ENCODE assay signal across 10 cellular contexts in the genomic region with DNA sequence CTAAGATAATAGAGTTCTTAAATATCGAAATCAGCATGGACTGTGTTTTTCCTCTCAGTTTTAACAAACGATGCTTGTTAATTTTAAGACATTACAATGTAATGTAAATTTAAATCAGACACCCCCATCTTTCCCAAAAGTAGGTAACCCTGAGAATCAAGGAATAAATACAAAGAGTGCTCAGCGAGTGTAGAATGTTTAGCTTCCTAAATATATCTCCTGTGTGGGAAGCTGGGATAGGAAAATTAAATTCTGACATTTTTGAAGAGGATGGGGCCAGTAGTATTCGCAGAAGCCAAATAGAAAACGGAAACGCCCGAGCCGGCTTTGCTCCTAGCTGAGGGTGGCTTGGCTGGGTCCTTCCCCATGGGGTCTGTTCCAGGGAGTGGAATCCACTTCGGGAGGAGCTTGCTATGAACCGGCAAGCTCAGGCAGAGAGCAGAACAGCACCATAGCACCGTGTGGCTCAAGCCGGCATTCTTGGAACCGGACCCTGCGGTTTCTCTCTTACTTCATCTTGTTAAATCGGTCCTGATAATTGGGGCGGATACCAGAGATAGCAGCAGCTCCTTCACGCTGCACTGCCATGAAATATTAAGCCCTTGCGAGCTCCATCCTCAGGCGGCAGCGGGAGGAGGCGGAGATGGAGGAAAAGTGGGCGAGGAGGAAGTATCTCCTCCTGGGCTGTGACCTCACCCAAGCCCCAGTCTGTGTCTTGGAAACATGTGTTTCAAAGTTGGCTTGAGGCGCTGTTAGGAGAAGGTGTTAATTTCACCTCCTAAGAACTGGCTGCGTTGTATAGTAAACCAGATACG. TPM values are rescaled to one million over a fixed set of nuclear protein-coding genes. Genes with fewer than 3 reads are reported as not detected.
DNase-seq lines count a peak whose midpoint lies in the region; ATAC-seq, FAIRE-seq and TF ChIP-seq lines count a peak whose summit lies in the region.
"Had no signal": no experiment of that assay in that cellular context is flagged by ENCODE, and none has a peak within 500 bp of the region (broad histone marks: within the 10 kb centered on the region; RNA-seq: fewer than 3 reads in every experiment).

No MANE protein-coding gene starts in this region.

- peak overlapping the region; percentile 53 for H3K9ac ChIP-seq in IMR-90 (ENCODE audit: low read depth, low read length)
- H3K9ac ChIP-seq in duodenal mucosa (ENCODE audit: low read depth in 1 of 2, low read length in 2 of 2), result peak overlapping the region in 1 of 2 donors; percentile 6
- no peak overlapping the region for H3K9ac ChIP-seq in HepG2 (ENCODE audit: insufficient read depth, low read depth, low read length)

- H4K91ac ChIP-seq in IMR-90 (ENCODE audit: insufficient read depth, low read depth, low read length), result peak overlapping the region; percentile 36

- intact Hi-C loops in IMR-90 (cut with micrococcal nuclease) (no loop called here), HepG2 (cut with micrococcal nuclease; ENCODE audit: unreplicated experiment) (no loop called here)

- TF ChIP-seq CTCF in IMR-90 (conservative IDR thresholded peaks at IDR 0.05; ENCODE audit: low read depth, low read length), result no peak
- no peak for TF ChIP-seq CTCF in HepG2 (CRISPR knock-in tag; IDR thresholded peaks at IDR 0.05)
- TF ChIP-seq CTCF in suprapubic skin (IDR thresholded peaks at IDR 0.05), result no peak

- CTCF ChIA-PET in IMR-90 (lab: Yijun Ruan, JAX), result interaction anchor here (0.8 to 1.2 kb wide), 2 partner anchors 65 to 193 kb away, joined by 3 to 4 read pairs; no protein-coding TSS in a partner anchor
- CTCF ChIA-PET in HepG2 (lab: Yijun Ruan, JAX; ENCODE audit: low intra/inter-chr PET ratio, low total read pairs), result no interaction called here

- H3K4me2 ChIP-seq in IMR-90 (ENCODE audit: low read depth, low read length) (peak overlapping the region; percentile 52), HepG2 (ENCODE audit: low read depth, low read length) (peak overlapping the region; percentile 43)

- DNase-seq in IMR-90, result peak; percentile 62
- no peak for DNase-seq in HepG2 (ENCODE audit: low spot score)
- DNase-seq in suprapubic skin (ENCODE audit: low spot score in 2 of 2), result peak in 1 of 2 donors; percentile 66
- DNase-seq in NCI-H774 (lab: John Stamatoyannopoulos, UW), result no peak
- DNase-seq in NCI-H1694 (lab: John Stamatoyannopoulos, UW), result no peak
- DNase-seq: activated effector memory CD4-positive, alpha-beta T cell treated with anti-CD3 and anti-CD28 coated beads, Interleukin-2, amount 50 U/mL, for 16 hours; NCI-H1436 treated with DMSO at 0.1 percent for 48 hours had no signal

- POLR2A ChIA-PET in IMR-90 (lab: Charles Lee; ENCODE audit: unreplicated experiment), result no interaction called here
- POLR2A ChIA-PET in HepG2 (lab: Yijun Ruan, JAX), result no interaction called here

- peak overlapping the region; percentile 77 for H3K14ac ChIP-seq in IMR-90 (replicated peaks; ENCODE audit: low read depth, low read length)

- H2BK5ac ChIP-seq in IMR-90 (ENCODE audit: low read depth, low read length, poor library complexity, severe bottlenecking), result no peak overlapping the region

- peak overlapping the region; percentile 86 for H2AFZ ChIP-seq in IMR-90 (replicated peaks; ENCODE audit: low read length, poor library complexity)
- no peak overlapping the region for H2AFZ ChIP-seq in HepG2 (ENCODE audit: low read length)

- peak overlapping the region; percentile 92; the same call in 1 of the 3 replicates for H2BK15ac ChIP-seq in IMR-90 (ENCODE audit: low read depth, low read length)

- dilution Hi-C loops in IMR-90 (cut with HindIII; ENCODE audit: low sequenced_read_pairs, unreplicated experiment), result no loop called here

- peak overlapping the region; percentile 25; the same call in 1 of the 2 replicates for H2AK5ac ChIP-seq in IMR-90 (ENCODE audit: low read depth, low read length)

- H3K9me1 ChIP-seq in IMR-90 (ENCODE audit: insufficient read depth, low read length), result peaks cover 3% of the 10 kb centered on the region; the same call in 1 of the 2 replicates

- 0 out of 4 replicates have a peak, but pooled peaks cover 0 to 2% of the 10 kb centered on the region in 2 experiments for H3K79me1 ChIP-seq in IMR-90 (ENCODE audit: low read depth in 1 of 2, low read length in 2 of 2)

- peak overlapping the region; percentile 35 for H3K18ac ChIP-seq in IMR-90 (ENCODE audit: low read depth, low read length)

- H3K23ac ChIP-seq in IMR-90 (ENCODE audit: low read depth, low read length), result peak overlapping the region; percentile 36; the same call in 1 of the 2 replicates

- TF ChIP-seq POLR2A in IMR-90 (IDR thresholded peaks at IDR 0.05; ENCODE audit: low read depth, low read length) (no peak), HepG2 (IDR thresholded peaks at IDR 0.05; ENCODE audit: insufficient read depth in 1 of 2, low read depth in 2 of 2, low read length in 2 of 2) (no peak), suprapubic skin (IDR thresholded peaks at IDR 0.05) (no peak)

- in situ Hi-C loops in IMR-90 (cut with MboI; ENCODE audit: low sequenced_read_pairs), result no loop called here
- in situ Hi-C loops in HepG2 (cut with HindIII; ENCODE audit: extremely low pct_ligation_motif_present, low pct_unique_long_range_greater_than_20kb), result no loop called here

- H3K36me3 ChIP-seq in IMR-90 (ENCODE audit: control insufficient read depth, insufficient read depth, low read length) (no peaks in the 10 kb centered on the region), duodenal mucosa (ENCODE audit: control insufficient read depth in 1 of 2, insufficient read depth in 2 of 2, low read length in 2 of 2) (no peaks in the 10 kb centered on the region), HepG2 (replicated peaks in 1 of 2; ENCODE audit: control insufficient read depth in 1 of 2, insufficient read depth in 2 of 2, low read length in 2 of 2) (no peaks in the 10 kb centered on the region), suprapubic skin (no peaks in the 10 kb centered on the region)

- peak overlapping the region; percentile 63 for H3K4ac ChIP-seq in IMR-90 (ENCODE audit: low read depth, low read length)

- H3K27me3 ChIP-seq in IMR-90 (ENCODE audit: control insufficient read depth, insufficient read depth, low read length) (no peaks in the 10 kb centered on the region), duodenal mucosa (ENCODE audit: control insufficient read depth in 1 of 2, insufficient read depth in 2 of 2, low read length in 2 of 2) (no peaks in the 10 kb centered on the region), HepG2 (ENCODE audit: control insufficient read depth in 1 of 2, insufficient read depth in 2 of 2, low read length in 2 of 2) (peaks cover 0 to 20% of the 10 kb centered on the region in 2 experiments; a peak in 4 of 5 replicates), suprapubic skin (no peaks in the 10 kb centered on the region)

- H3K27ac ChIP-seq in IMR-90 (ENCODE audit: insufficient read depth, low read length), result peak overlapping the region; percentile 7
- peak overlapping the region; percentile 21 for H3K27ac ChIP-seq in duodenal mucosa (ENCODE audit: low read depth, low read length)
- H3K27ac ChIP-seq in HepG2 (ENCODE audit: extremely low read length, insufficient read depth, low read length), result no peak overlapping the region
- H3K27ac ChIP-seq in suprapubic skin, result no peak overlapping the region

- H2BK120ac ChIP-seq in IMR-90 (ENCODE audit: low read depth, low read length), result peak overlapping the region; percentile 87

- ATAC-seq in IMR-90 (ENCODE audit: low read depth) (peak; percentile 83), HepG2 (peak; percentile 77), GM21367 (IDR thresholded peaks at IDR 0.05; ENCODE audit: unreplicated experiment) (no peak), GM21825 (IDR thresholded peaks at IDR 0.05; ENCODE audit: unreplicated experiment) (no peak)

- H3K56ac ChIP-seq in IMR-90 (ENCODE audit: extremely low read depth, insufficient read depth, low read length), result peak overlapping the region; percentile 46

- TF ChIP-seq EP300 in HepG2 (IDR thresholded peaks at IDR 0.05; ENCODE audit: low read depth in 2 of 2, low read length in 2 of 2) (no peak), HepG2 (CRISPR knock-in tag; IDR thresholded peaks at IDR 0.05; ENCODE audit: borderline replicate concordance) (no peak), suprapubic skin (IDR thresholded peaks at IDR 0.05) (no peak)

- peaks cover 2% of the 10 kb centered on the region for H3K4me1 ChIP-seq in IMR-90 (ENCODE audit: control insufficient read depth, insufficient read depth, low read length)
- no peaks in the 10 kb centered on the region for H3K4me1 ChIP-seq in duodenal mucosa (ENCODE audit: control insufficient read depth in 1 of 2, insufficient read depth in 2 of 2, low read length in 2 of 2)
- H3K4me1 ChIP-seq in HepG2 (ENCODE audit: insufficient read depth, low read length), result no peaks in the 10 kb centered on the region
- H3K4me1 ChIP-seq in suprapubic skin, result peaks cover 17% of the 10 kb centered on the region

- H3K4me3 ChIP-seq in IMR-90 (ENCODE audit: insufficient read depth, low read depth, low read length), result peak overlapping the region; percentile 24
- H3K4me3 ChIP-seq in duodenal mucosa (ENCODE audit: low read depth in 1 of 2, low read length in 2 of 2), result peak overlapping the region; percentile 29 to 48
- no peak overlapping the region for H3K4me3 ChIP-seq in HepG2 (replicated peaks in 1 of 3; ENCODE audit: insufficient read depth in 1 of 3, low read depth in 2 of 3, low read length in 3 of 3)
- peak overlapping the region; percentile 29 for H3K4me3 ChIP-seq in suprapubic skin

- H3K79me2 ChIP-seq in HepG2 (ENCODE audit: insufficient read depth, low read length), result no peaks in the 10 kb centered on the region

- peak overlapping the region; percentile 21 for H2AK9ac ChIP-seq in IMR-90 (replicated peaks; ENCODE audit: low read depth, low read length, poor library complexity)

- peak overlapping the region; percentile 26 for H4K5ac ChIP-seq in IMR-90 (ENCODE audit: low read depth, low read length)

- H3K9me3 ChIP-seq in IMR-90 (ENCODE audit: control insufficient read depth, insufficient read depth, low read length) (no peaks in the 10 kb centered on the region), duodenal mucosa (ENCODE audit: control insufficient read depth in 1 of 2, low read length in 2 of 2) (no peaks in the 10 kb centered on the region), HepG2 (ENCODE audit: low read length) (no peaks in the 10 kb centered on the region), suprapubic skin (no peaks in the 10 kb centered on the region)

- WGBS in IMR-90 (ENCODE audit: extremely low coverage in 2 of 2, insufficient read length in 1 of 2), 2 experiments, result 15% methylated on average over 8 of the region's 25 CpGs; no CpG with 5 or more reads in 1 of the 2 experiments
- WGBS in HepG2 (ENCODE audit: low lambda C conversion rate), result 8% methylated on average over 17 of the region's 25 CpGs
- WGBS in suprapubic skin, result 34% methylated on average over 25 of the region's 25 CpGs

- H4K20me1 ChIP-seq in IMR-90 (ENCODE audit: insufficient read depth, low read length) (no peaks in the 10 kb centered on the region), HepG2 (ENCODE audit: insufficient read depth, low read length) (no peaks in the 10 kb centered on the region)

- peak overlapping the region; percentile 75 for H2BK20ac ChIP-seq in IMR-90 (ENCODE audit: low read depth, low read length)

- FAIRE-seq in HepG2 (lab: Jason Lieb, UNC), result no peak

- BruUV-seq in IMR-90 (replicated peaks; lab: Mats Ljungman, UMichigan) (no TSS peak), HepG2 (replicated peaks; lab: Mats Ljungman, UMichigan) (no TSS peak)

- no peak for TF ChIP-seq RAD21 in IMR-90 (IDR thresholded peaks at IDR 0.05; ENCODE audit: low read length)
- TF ChIP-seq RAD21 in HepG2 (CRISPR knock-in tag; IDR thresholded peaks at IDR 0.05), result no peak

- peak overlapping the region; percentile 29 to 86 for H4K8ac ChIP-seq in IMR-90 (ENCODE audit: low read depth in 2 of 2, low read length in 2 of 2)

RNA-seq across cellular contexts. Expression of gene MAP3K7CL, which starts 24.9 kb away (rescaled TPM):
- total RNA-seq in IMR-90 (2012; rRNA removed) (21.0 and 25.3 TPM in 2 replicates), HepG2 (2016; rRNA removed; fragmentation: Illumina TruSeq; extraction: Trizol) (0.15 TPM in 1 of 2 replicates, not detected in the other), suprapubic skin (10 to 100 TPM in 1 of 4 donors, 1 to 10 TPM in 3; 6.8 to 10.4 (median 8.8) TPM)
- polyA plus RNA-seq in IMR-90 (2012; rRNA removed) (21.8 and 22.3 TPM in 2 replicates), HepG2 (2011; rRNA removed) (0.04 TPM in 1 of 2 replicates, not detected in the other)
- polyA plus RNA-seq in IMR-90 (2012; cell fraction: cytosol; rRNA removed), result 10.0 and 17.0 TPM in 2 replicates
- polyA plus RNA-seq in IMR-90 (2012; cell fraction: nucleus; rRNA removed; ENCODE audit: low replicate concordance), result 7.6 and 12.0 TPM in 2 replicates
- not detected in 2 replicates for total RNA-seq in HepG2 (2016; cell fraction: cytosol; rRNA removed; fragmentation: Illumina TruSeq; extraction: Trizol; ENCODE audit: low read depth)
- total RNA-seq in HepG2 (2016; cell fraction: insoluble cytoplasmic fraction; rRNA removed; fragmentation: Illumina TruSeq; extraction: Trizol), result 0.37 TPM in 1 of 2 replicates, not detected in the other
- total RNA-seq in HepG2 (2016; cell fraction: membrane; rRNA removed; fragmentation: Illumina TruSeq; extraction: Trizol), result not detected in 2 replicates
- not detected in 2 replicates for total RNA-seq in HepG2 (2016; cell fraction: nucleus; rRNA removed; fragmentation: Illumina TruSeq; extraction: Trizol)
- 0.04 TPM in 1 of 2 replicates, not detected in the other for polyA plus RNA-seq in HepG2 (2011; cell fraction: cytosol; rRNA removed)
- polyA plus RNA-seq in HepG2 (2011; cell fraction: nucleus; rRNA removed), result not detected in 2 replicates
- polyA plus RNA-seq in HepG2 (2012), result not detected in 2 replicates
- polyA plus RNA-seq in HepG2 (2016; cell fraction: cytosol; fragmentation: Illumina TruSeq; extraction: Trizol; ENCODE audit: low read depth), result 0.18 TPM in 1 of 2 replicates, not detected in the other
- not detected in 2 replicates for polyA plus RNA-seq in HepG2 (2016; cell fraction: insoluble cytoplasmic fraction; fragmentation: Illumina TruSeq; extraction: Trizol; ENCODE audit: low read depth)
- polyA plus RNA-seq in HepG2 (2016; cell fraction: membrane; fragmentation: Illumina TruSeq; extraction: Trizol; ENCODE audit: low read depth), result 0.13 and 0.19 TPM in 2 replicates
- polyA plus RNA-seq in HepG2 (2016; cell fraction: nucleus; fragmentation: Illumina TruSeq; extraction: Trizol; ENCODE audit: insufficient read depth, low read depth), result not detected in 2 replicates
- 5.5 TPM in 1 of 2 replicates, not detected in the other for polyA minus RNA-seq in HepG2 (2011; rRNA and poly(A)+ RNA removed; ENCODE audit: low replicate concordance)
- polyA minus RNA-seq in HepG2 (2011; cell fraction: cytosol; rRNA and poly(A)+ RNA removed), result not detected in 2 replicates
- polyA minus RNA-seq in HepG2 (2011; cell fraction: nucleus; rRNA and poly(A)+ RNA removed), result not detected in 2 replicates

Comparison
In these comparisons a context has a peak if more than half of its experiments do, and no peak if none do; other contexts are left out.
1. ATAC-seq: peak in IMR-90 (single experiment) and HepG2 (single experiment); none in GM21367 (single experiment) and GM21825 (single experiment).
2. H3K27ac ChIP-seq: peak in IMR-90 (single experiment) and duodenal mucosa (single experiment); none in HepG2 (single experiment) and suprapubic skin (single experiment).
3. H3K4me3 ChIP-seq: peak in IMR-90 (single experiment), duodenal mucosa (2 of 2) and suprapubic skin (single experiment); none in HepG2 (0 of 3).